8 cellular contexts compared by ENCODE assay signal in the genomic region with DNA sequence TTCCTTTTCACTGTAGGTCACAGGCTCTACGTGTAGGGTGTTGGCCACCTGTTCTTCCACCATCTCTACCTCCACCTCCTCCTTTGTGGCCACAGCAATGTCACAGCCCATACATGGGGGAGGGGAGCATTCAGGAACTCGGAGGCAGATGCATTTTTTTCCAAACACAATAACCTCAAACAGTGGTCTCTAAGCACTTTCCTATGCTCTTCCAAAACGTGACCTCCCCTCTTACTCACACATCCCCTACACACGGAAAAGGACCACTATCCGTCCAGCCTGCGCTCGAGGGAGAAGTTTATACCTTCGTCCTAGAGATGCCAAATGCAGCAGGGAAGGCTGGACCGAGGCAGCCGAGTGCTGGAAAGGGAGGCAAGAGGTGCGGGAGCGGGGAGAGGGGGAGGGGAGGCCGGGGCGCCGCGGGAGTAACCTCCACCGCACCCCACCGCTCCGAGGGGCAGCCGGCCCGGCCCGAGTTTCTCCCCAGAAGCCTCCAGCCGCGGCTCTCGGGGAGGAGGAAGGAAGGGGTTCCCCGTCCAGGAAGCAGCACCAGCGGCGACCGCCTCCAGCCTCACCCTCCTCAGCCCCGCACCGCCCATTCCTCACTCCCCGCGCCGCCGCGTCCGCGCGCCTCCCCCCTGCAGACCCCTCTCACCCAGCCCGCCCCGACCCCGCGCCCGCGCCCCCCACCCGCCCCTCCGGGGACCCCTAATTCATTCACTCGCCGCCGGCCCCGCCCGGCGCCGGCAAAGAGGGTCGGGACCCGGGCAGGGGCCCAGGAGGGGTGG. TPM values are rescaled to one million over a fixed set of nuclear protein-coding genes. Genes with fewer than 3 reads are reported as not detected.
DNase-seq lines count a peak whose midpoint lies in the region; ATAC-seq and TF ChIP-seq lines count a peak whose summit lies in the region.

No MANE protein-coding gene starts in this region.

- no peaks in the 10 kb centered on the region for H3K27me3 Mint-ChIP-seq in activated naive CD4-positive, alpha-beta T cell treated with anti-CD3 and anti-CD28 coated beads for 36 hours (ENCODE audit: low read depth)

- intact Hi-C loops in activated naive CD4-positive, alpha-beta T cell treated with anti-CD3 and anti-CD28 coated beads for 36 hours (cut with micrococcal nuclease): loop anchor here (1.0 to 2.0 kb wide), 3 partner anchors 55 to 197 kb away; partner anchors contain the start of genes DNAI7 and ETFRF1
- intact Hi-C loops in head of caudate nucleus (cut with DNase I): no loop called here

- H3K27ac ChIP-seq in RWPE1: peak overlapping the region; percentile 73
- H3K27ac ChIP-seq in osteoblast (ENCODE audit: low read depth, low read length): peak overlapping the region; percentile 73

- TF ChIP-seq CTCF in RWPE1 (conservative IDR thresholded peaks at IDR 0.05; ENCODE audit: low read depth) (no peak), osteoblast (IDR thresholded peaks at IDR 0.05; ENCODE audit: extremely low read depth, low read depth, low read length) (no peak)

- no peaks in the 10 kb centered on the region for H3K9me3 Mint-ChIP-seq in activated naive CD4-positive, alpha-beta T cell treated with anti-CD3 and anti-CD28 coated beads for 36 hours

- in situ Hi-C loops in ACHN (cut with HindIII; ENCODE audit: low pct_ligation_motif_present, low pct_unique_long_range_greater_than_20kb, low sequenced_read_pairs): no loop called here

- H3K4me1 ChIP-seq in osteoblast (ENCODE audit: insufficient read depth, low read length): peaks cover 7% of the 10 kb centered on the region

- H4K20me1 ChIP-seq in osteoblast (ENCODE audit: insufficient read depth, low read length): peaks cover 6% of the 10 kb centered on the region

- H3K4me3 ChIP-seq in osteoblast (ENCODE audit: insufficient read depth, low read length): peak overlapping the region; percentile 86

- H3K79me2 ChIP-seq in osteoblast (ENCODE audit: insufficient read depth, low read length): peaks cover 49% of the 10 kb centered on the region

- H3K4me1 Mint-ChIP-seq in activated naive CD4-positive, alpha-beta T cell treated with anti-CD3 and anti-CD28 coated beads for 36 hours (ENCODE audit: low read depth): peaks cover 52% of the 10 kb centered on the region

- ATAC-seq in GM18907 (IDR thresholded peaks at IDR 0.05; ENCODE audit: unreplicated experiment): peak; percentile 47
- ATAC-seq in HG03280 (IDR thresholded peaks at IDR 0.05; ENCODE audit: unreplicated experiment): peak; percentile 29

- peak overlapping the region; percentile 95 for H3K4me2 ChIP-seq in osteoblast (ENCODE audit: insufficient read depth, low read length)

- H3K27ac Mint-ChIP-seq in activated naive CD4-positive, alpha-beta T cell treated with anti-CD3 and anti-CD28 coated beads for 36 hours: peak overlapping the region; percentile 88

- peaks cover 19% of the 10 kb centered on the region for H3K36me3 Mint-ChIP-seq in activated naive CD4-positive, alpha-beta T cell treated with anti-CD3 and anti-CD28 coated beads for 36 hours (ENCODE audit: low read depth)

- POLR2A ChIA-PET in RWPE1 (lab: Yijun Ruan, JAX; ENCODE audit: low non-redundant PET): interaction anchor here (0.8 kb wide), 1 partner anchor 26 kb away, joined by 5 read pairs; no protein-coding TSS in a partner anchor

- no peaks in the 10 kb centered on the region for H3K36me3 ChIP-seq in osteoblast (ENCODE audit: insufficient read depth, low read length)

- no peaks in the 10 kb centered on the region for H3K9me3 ChIP-seq in osteoblast (ENCODE audit: low read depth, low read length)

- H3K27me3 ChIP-seq in osteoblast (ENCODE audit: insufficient read depth, low read length): no peaks in the 10 kb centered on the region

- peak; percentile 39 for DNase-seq in ACHN
- DNase-seq in RWPE1 (ENCODE audit: low spot score): peak; percentile 17
- DNase-seq in activated naive CD4-positive, alpha-beta T cell treated with anti-CD3 and anti-CD28 coated beads for 36 hours: peak; percentile 54
- peak in 39 of 42 donors; percentile 15 to 69 (median 40) for DNase-seq in head of caudate nucleus
- peak; percentile 81 for DNase-seq in osteoblast (ENCODE audit: insufficient read length, low spot score, missing footprints)
- DNase-seq in ureter (ENCODE audit: low spot score): peak; percentile 63

- H3K4me3 Mint-ChIP-seq in activated naive CD4-positive, alpha-beta T cell treated with anti-CD3 and anti-CD28 coated beads for 36 hours: peak overlapping the region; percentile 93

- peak overlapping the region; percentile 69 for H2AFZ ChIP-seq in osteoblast (ENCODE audit: low read length)

- CTCF ChIA-PET in RWPE1 (lab: Yijun Ruan, JAX): no interaction called here
- CTCF ChIA-PET in activated naive CD4-positive, alpha-beta T cell treated with anti-CD3 and anti-CD28 coated beads for 36 hours (lab: Charles Lee): interaction anchor here (0.6 to 1.0 kb wide), 4 partner anchors 9 to 133 kb away, joined by 3 to 5 read pairs (median 4); no protein-coding TSS in a partner anchor

RNA-seq across cellular contexts. Expression of gene KRAS, which starts 0.6 kb away (rescaled TPM):
- 10 to 100 TPM; 18.9 to 20.6 TPM for total RNA-seq in activated naive CD4-positive, alpha-beta T cell treated with anti-CD3 and anti-CD28 coated beads for 36 hours
- total RNA-seq in osteoblast (18.5 and 23.9 TPM in 2 replicates), ureter (33.8 TPM)

RNA-seq across cellular contexts. Expression of gene ETFRF1, which starts 55.1 kb away (rescaled TPM):
- total RNA-seq in activated naive CD4-positive, alpha-beta T cell treated with anti-CD3 and anti-CD28 coated beads for 36 hours: 10 to 100 TPM; 11.4 to 13.1 TPM
- 27.9 and 28.0 TPM in 2 replicates for total RNA-seq in osteoblast
- 30.2 TPM for total RNA-seq in ureter

RNA-seq across cellular contexts. Expression of gene DNAI7, which starts 55.2 kb away (rescaled TPM):
- under 1 TPM; 0.10 to 0.35 TPM for total RNA-seq in activated naive CD4-positive, alpha-beta T cell treated with anti-CD3 and anti-CD28 coated beads for 36 hours
- 0.29 and 0.36 TPM in 2 replicates for total RNA-seq in osteoblast
- total RNA-seq in ureter: 1.5 TPM

Comparison
In these comparisons a context has a peak if more than half of its experiments do, and no peak if none do; other contexts are left out.
1. Peak in every context shown above with its lines: DNase-seq, ATAC-seq, H3K4me3 ChIP-seq and H3K27ac ChIP-seq.
2. DNase-seq: peak in every context shown above with its lines; median percentile 81 in osteoblast; 63 in ureter; 54 in activated naive CD4-positive, alpha-beta T cell treated with anti-CD3 and anti-CD28 coated beads for 36 hours; 40 in head of caudate nucleus; 39 in ACHN; 17 in RWPE1.